Comparison of ENCODE assay signal across 14 cellular contexts in the genomic region with DNA sequence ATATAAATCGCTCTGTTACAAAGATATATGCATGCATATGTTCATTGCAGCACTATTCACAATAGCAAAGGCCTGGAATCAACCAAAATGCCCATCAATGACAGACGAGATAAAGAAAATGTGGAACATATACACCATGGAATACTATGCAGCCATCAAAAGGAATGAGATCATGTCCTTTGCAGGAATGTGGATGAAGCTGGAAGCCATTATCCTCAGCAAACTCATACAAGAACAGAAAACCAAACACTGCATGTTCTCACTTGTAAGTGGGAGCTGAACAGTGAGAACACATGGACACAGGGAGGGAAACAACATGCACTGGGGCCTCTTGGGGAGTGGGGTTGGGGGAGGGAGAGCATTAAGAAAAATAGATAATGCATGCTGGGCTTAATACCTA. TPM values are rescaled to one million over a fixed set of nuclear protein-coding genes. Genes with fewer than 3 reads are reported as not detected.
DNase-seq lines count a peak whose midpoint lies in the region; ATAC-seq, FAIRE-seq and TF ChIP-seq lines count a peak whose summit lies in the region.
"Not testable (repeated sequence)": the region's sequence is repeated elsewhere in the genome, so short reads cannot be mapped to it uniquely, and the experiment has no call there.
"Had no signal": no experiment of that assay in that cellular context is flagged by ENCODE, and none has a peak within 500 bp of the region (broad histone marks: within the 10 kb centered on the region; RNA-seq: fewer than 3 reads in every experiment).

No MANE protein-coding gene starts in this region.

- not testable (repeated sequence) for H3K27me3 Mint-ChIP-seq in CD4-positive, alpha-beta T cell; T-helper 17 cell; activated CD8-positive, alpha-beta T cell treated with anti-CD3 and anti-CD28 coated beads for 36 hours; activated T-helper 17 cell treated with anti-CD3 and anti-CD28 coated beads, Interleukin-2, amount 50 U/mL, for 72 hours; activated naive CD8-positive, alpha-beta T cell treated with anti-CD3 and anti-CD28 coated beads, Interleukin-2, amount 50 U/mL, for 24 hours; immature natural killer cell (ENCODE audit: low read depth in 3 of 3); stimulated activated naive CD8-positive, alpha-beta T cell treated with anti-CD3 and anti-CD28 coated beads, Interleukin-15, Interleukin-2, amounts not matched to agents 100 ng/mL and 50 ng/mL, for 24 hours

- peaks cover 100% of the 10 kb centered on the region for H3K4me1 Mint-ChIP-seq in CD4-positive, alpha-beta T cell (ENCODE audit: low read depth)
- H3K4me1 Mint-ChIP-seq in T-helper 17 cell (peaks cover 71% of the 10 kb centered on the region), immature natural killer cell (peaks cover 97 to 100% of the 10 kb centered on the region in 2 donors)
- H3K4me1 Mint-ChIP-seq in activated CD8-positive, alpha-beta T cell treated with anti-CD3 and anti-CD28 coated beads for 36 hours (ENCODE audit: low read depth), result peaks cover 85% of the 10 kb centered on the region
- peaks cover 88% of the 10 kb centered on the region for H3K4me1 Mint-ChIP-seq in activated T-helper 17 cell treated with anti-CD3 and anti-CD28 coated beads, Interleukin-2, amount 50 U/mL, for 72 hours
- H3K4me1 Mint-ChIP-seq in activated naive CD8-positive, alpha-beta T cell treated with anti-CD3 and anti-CD28 coated beads, Interleukin-2, amount 50 U/mL, for 24 hours, result peaks cover 93% of the 10 kb centered on the region
- peaks cover 92% of the 10 kb centered on the region for H3K4me1 Mint-ChIP-seq in stimulated activated naive CD8-positive, alpha-beta T cell treated with anti-CD3 and anti-CD28 coated beads, Interleukin-15, Interleukin-2, amounts not matched to agents 100 ng/mL and 50 ng/mL, for 24 hours (ENCODE audit: low read depth)

- not testable (repeated sequence) for H3K9me3 ChIP-seq in CD4-positive, alpha-beta T cell (ENCODE audit: control insufficient read depth, low read length); T-helper 17 cell (ENCODE audit: control insufficient read depth, low read length, poor library complexity, severe bottlenecking)

- CTCF ChIA-PET in CD4-positive, alpha-beta T cell (lab: Charles Lee); activated CD8-positive, alpha-beta T cell treated with anti-CD3 and anti-CD28 coated beads for 36 hours (lab: Charles Lee): not testable (repeated sequence)

- peaks cover 67% of the 10 kb centered on the region for H3K36me3 Mint-ChIP-seq in CD4-positive, alpha-beta T cell (ENCODE audit: low read depth)
- not testable (repeated sequence) for H3K36me3 Mint-ChIP-seq in T-helper 17 cell (ENCODE audit: low read depth)
- H3K36me3 Mint-ChIP-seq in activated CD8-positive, alpha-beta T cell treated with anti-CD3 and anti-CD28 coated beads for 36 hours (ENCODE audit: low read depth), result peaks cover 82% of the 10 kb centered on the region
- H3K36me3 Mint-ChIP-seq in activated T-helper 17 cell treated with anti-CD3 and anti-CD28 coated beads, Interleukin-2, amount 50 U/mL, for 72 hours (ENCODE audit: low read depth), result peaks cover 87% of the 10 kb centered on the region
- peaks cover 79% of the 10 kb centered on the region for H3K36me3 Mint-ChIP-seq in activated naive CD8-positive, alpha-beta T cell treated with anti-CD3 and anti-CD28 coated beads, Interleukin-2, amount 50 U/mL, for 24 hours (ENCODE audit: low read depth)
- H3K36me3 Mint-ChIP-seq in immature natural killer cell, result peaks cover 17 to 37% (median 19%) of the 10 kb centered on the region in 3 donors
- peaks cover 93% of the 10 kb centered on the region for H3K36me3 Mint-ChIP-seq in stimulated activated naive CD8-positive, alpha-beta T cell treated with anti-CD3 and anti-CD28 coated beads, Interleukin-15, Interleukin-2, amounts not matched to agents 100 ng/mL and 50 ng/mL, for 24 hours (ENCODE audit: low read depth)

- POLR2A ChIA-PET in CD4-positive, alpha-beta T cell (lab: Charles Lee), result interaction anchor here (1.5 kb wide), 1 partner anchor 22 kb away, joined by 4 read pairs; no protein-coding TSS in a partner anchor
- POLR2A ChIA-PET in activated CD8-positive, alpha-beta T cell treated with anti-CD3 and anti-CD28 coated beads for 36 hours (lab: Charles Lee), result interaction anchor here (0.6 kb wide), 2 partner anchors 23 to 168 kb away, joined by 4 to 5 read pairs; no protein-coding TSS in a partner anchor

- H3K27ac ChIP-seq in CD4-positive, alpha-beta T cell (ENCODE audit: low read depth, low read length), result not testable (repeated sequence)

- not testable (repeated sequence) for TF ChIP-seq CTCF in CD4-positive, alpha-beta T cell (IDR thresholded peaks at IDR 0.05); activated CD8-positive, alpha-beta T cell treated with anti-CD3 and anti-CD28 coated beads for 36 hours (IDR thresholded peaks at IDR 0.05)

- ATAC-seq in CD4-positive, alpha-beta T cell (ENCODE audit: poor library complexity); T-helper 17 cell; activated CD8-positive, alpha-beta T cell treated with anti-CD3 and anti-CD28 coated beads for 36 hours; activated T-helper 17 cell treated with anti-CD3 and anti-CD28 coated beads, Interleukin-2, amount 50 U/mL, for 72 hours (replicated peaks); activated naive CD8-positive, alpha-beta T cell treated with anti-CD3 and anti-CD28 coated beads, Interleukin-2, amount 50 U/mL, for 24 hours: not testable (repeated sequence)

- H3K27ac Mint-ChIP-seq in CD4-positive, alpha-beta T cell, result peak overlapping the region; percentile 99
- H3K27ac Mint-ChIP-seq in T-helper 17 cell; activated T-helper 17 cell treated with anti-CD3 and anti-CD28 coated beads, Interleukin-2, amount 50 U/mL, for 72 hours: not testable (repeated sequence)
- H3K27ac Mint-ChIP-seq in activated CD8-positive, alpha-beta T cell treated with anti-CD3 and anti-CD28 coated beads for 36 hours, result peak overlapping the region; percentile 97
- H3K27ac Mint-ChIP-seq in activated naive CD8-positive, alpha-beta T cell treated with anti-CD3 and anti-CD28 coated beads, Interleukin-2, amount 50 U/mL, for 24 hours, result peak overlapping the region; percentile 96
- peak overlapping the region in 5 of 6 donors; percentile 47 to 88 (median 77) for H3K27ac Mint-ChIP-seq in immature natural killer cell
- H3K27ac Mint-ChIP-seq in stimulated activated naive CD8-positive, alpha-beta T cell treated with anti-CD3 and anti-CD28 coated beads, Interleukin-15, Interleukin-2, amounts not matched to agents 100 ng/mL and 50 ng/mL, for 24 hours, result peak overlapping the region; percentile 99

- not testable (repeated sequence) for H3K27me3 ChIP-seq in CD4-positive, alpha-beta T cell (ENCODE audit: control insufficient read depth, insufficient read depth, low read length)

- DNase-seq in CD4-positive, alpha-beta T cell; GM12891 (ENCODE audit: insufficient read length, low spot score); T-helper 17 cell; activated CD8-positive, alpha-beta T cell treated with anti-CD3 and anti-CD28 coated beads for 36 hours; activated naive CD8-positive, alpha-beta T cell treated with anti-CD3 and anti-CD28 coated beads, Interleukin-2, amount 50 U/mL, for 24 hours; immature natural killer cell: not testable (repeated sequence)

- not testable (repeated sequence) for TF ChIP-seq POLR2A in GM12891 (IDR thresholded peaks at IDR 0.05; ENCODE audit: low read depth, low read length)

- H3K4me3 Mint-ChIP-seq in CD4-positive, alpha-beta T cell, result peak overlapping the region; percentile 56
- peak overlapping the region; percentile 46 for H3K4me3 Mint-ChIP-seq in T-helper 17 cell
- peak overlapping the region; percentile 52 for H3K4me3 Mint-ChIP-seq in activated CD8-positive, alpha-beta T cell treated with anti-CD3 and anti-CD28 coated beads for 36 hours
- peak overlapping the region; percentile 90 for H3K4me3 Mint-ChIP-seq in activated T-helper 17 cell treated with anti-CD3 and anti-CD28 coated beads, Interleukin-2, amount 50 U/mL, for 72 hours
- H3K4me3 Mint-ChIP-seq in activated naive CD8-positive, alpha-beta T cell treated with anti-CD3 and anti-CD28 coated beads, Interleukin-2, amount 50 U/mL, for 24 hours, result peak overlapping the region; percentile 70
- H3K4me3 Mint-ChIP-seq in immature natural killer cell, result peak overlapping the region; percentile 72 to 95 (median 78)
- H3K4me3 Mint-ChIP-seq in stimulated activated naive CD8-positive, alpha-beta T cell treated with anti-CD3 and anti-CD28 coated beads, Interleukin-15, Interleukin-2, amounts not matched to agents 100 ng/mL and 50 ng/mL, for 24 hours, result peak overlapping the region; percentile 74

- H3K9me3 Mint-ChIP-seq in CD4-positive, alpha-beta T cell, result peaks cover 12% of the 10 kb centered on the region
- peaks cover 30% of the 10 kb centered on the region for H3K9me3 Mint-ChIP-seq in activated CD8-positive, alpha-beta T cell treated with anti-CD3 and anti-CD28 coated beads for 36 hours
- peaks cover 10% of the 10 kb centered on the region for H3K9me3 Mint-ChIP-seq in activated T-helper 17 cell treated with anti-CD3 and anti-CD28 coated beads, Interleukin-2, amount 50 U/mL, for 72 hours
- peaks cover 21% of the 10 kb centered on the region for H3K9me3 Mint-ChIP-seq in activated naive CD8-positive, alpha-beta T cell treated with anti-CD3 and anti-CD28 coated beads, Interleukin-2, amount 50 U/mL, for 24 hours
- H3K9me3 Mint-ChIP-seq in immature natural killer cell; stimulated activated naive CD8-positive, alpha-beta T cell treated with anti-CD3 and anti-CD28 coated beads, Interleukin-15, Interleukin-2, amounts not matched to agents 100 ng/mL and 50 ng/mL, for 24 hours: not testable (repeated sequence)

- peak; percentile 23 for FAIRE-seq in GM12891 (lab: Jason Lieb, UNC)

- intact Hi-C loops in CD4-positive, alpha-beta T cell (cut with DNase I, micrococcal nuclease), result loop anchor here in 1 of 2 experiments (5.0 to 10.0 kb wide), 2 partner anchors 35 to 173 kb away; partner anchors contain the start of genes COPA and NCSTN
- intact Hi-C loops in activated CD8-positive, alpha-beta T cell treated with anti-CD3 and anti-CD28 coated beads for 36 hours (cut with micrococcal nuclease), result loop anchor here (5.0 kb wide), 1 partner anchor 65 kb away; no protein-coding TSS in a partner anchor

RNA-seq across cellular contexts. Expression of gene SLAMF6, which starts 5.5 kb away (rescaled TPM):
- 1 to 10 TPM; 6.3 to 7.3 TPM for total RNA-seq in CD4-positive, alpha-beta T cell
- 36.4 TPM for polyA plus RNA-seq in GM12891 (2012; ENCODE audit: low read depth, missing spikeins)
- 10 to 100 TPM; 24.8 to 38.0 TPM for total RNA-seq in T-helper 17 cell
- total RNA-seq in activated CD8-positive, alpha-beta T cell treated with anti-CD3 and anti-CD28 coated beads for 36 hours, result 10 to 100 TPM; 42.8 to 43.9 TPM
- total RNA-seq in activated T-helper 17 cell treated with anti-CD3 and anti-CD28 coated beads, Interleukin-2, amount 50 U/mL, for 72 hours, result 10 to 100 TPM; 17.4 to 28.6 TPM
- polyA plus RNA-seq in immature natural killer cell, result 100 to 1,000 TPM; 105 to 210 (median 125) TPM
- total RNA-seq: A172, Calu3, G401, H9, HT-29, IMR-90 had no signal
- polyA plus RNA-seq: IMR-90 had no signal
